ENCODE assay signal across 1 cellular context in genomic region chr11:64250875-64251721, GRCh38.
A peak's percentile ranks its signal among the peaks of the same experiment; 100 is the strongest.
TF ChIP-seq lines count a peak whose summit lies in the region.

Gene PLCB3 (plus strand): TSS chr11:64251530. CDS start chr11:64251650, 120 bp downstream.

TF ChIP-seq in HepG2, 621 proteins besides CTCF, POLR2A, EP300 and RAD21 (continued from another document and continues in another):
- no peak for TF ChIP-seq BCLAF1 (IDR thresholded peaks at IDR 0.05)
- no peak for TF ChIP-seq RELA (CRISPR knock-in tag; IDR thresholded peaks at IDR 0.05)
- no peak for TF ChIP-seq MNT (IDR thresholded peaks at IDR 0.05)
- no peak for TF ChIP-seq ZNF772 (CRISPR knock-in tag; IDR thresholded peaks at IDR 0.05)
- TF ChIP-seq NFKB2 (CRISPR knock-in tag; IDR thresholded peaks at IDR 0.05; ENCODE audit: borderline replicate concordance): peak; percentile 57; the same call in 1 of the 2 replicates
- TF ChIP-seq MIER3 (CRISPR knock-in tag; IDR thresholded peaks at IDR 0.05; ENCODE audit: borderline replicate concordance): no peak
- TF ChIP-seq SIX1 (CRISPR knock-in tag; IDR thresholded peaks at IDR 0.05; ENCODE audit: borderline replicate concordance): no peak
- TF ChIP-seq ZNF501 (CRISPR knock-in tag; IDR thresholded peaks at IDR 0.05): 0 out of 2 replicates have a peak, but pooled peaks have one; percentile 29
- no peak for TF ChIP-seq POGZ (CRISPR knock-in tag; IDR thresholded peaks at IDR 0.05)
- TF ChIP-seq KLF12 (CRISPR knock-in tag; IDR thresholded peaks at IDR 0.05; ENCODE audit: borderline replicate concordance): no peak
- TF ChIP-seq HNRNPUL1 (IDR thresholded peaks at IDR 0.05; ENCODE audit: low read depth, low read length): no peak
- no peak for TF ChIP-seq TEF (CRISPR knock-in tag; IDR thresholded peaks at IDR 0.05)
- no peak for TF ChIP-seq IRF1 (CRISPR knock-in tag; IDR thresholded peaks at IDR 0.05; ENCODE audit: low read depth)
- 0 out of 2 replicates have a peak, but pooled peaks have one; percentile 1 for TF ChIP-seq TSC22D2 (CRISPR knock-in tag; IDR thresholded peaks at IDR 0.05; ENCODE audit: borderline replicate concordance)
- no peak for TF ChIP-seq HMG20A (CRISPR knock-in tag; IDR thresholded peaks at IDR 0.05; ENCODE audit: borderline replicate concordance)
- TF ChIP-seq POLR2AphosphoS2 (IDR thresholded peaks at IDR 0.05; ENCODE audit: low read depth, low read length): no peak
- TF ChIP-seq RXRA (CRISPR knock-in tag; IDR thresholded peaks at IDR 0.05): no peak
- TF ChIP-seq PREB (CRISPR knock-in tag; IDR thresholded peaks at IDR 0.05): no peak
- TF ChIP-seq YEATS4 (CRISPR knock-in tag; IDR thresholded peaks at IDR 0.05; ENCODE audit: borderline replicate concordance): 0 out of 2 replicates have a peak, but pooled peaks have one; percentile 54
- TF ChIP-seq KDM5B (CRISPR knock-in tag; IDR thresholded peaks at IDR 0.05; ENCODE audit: borderline replicate concordance): peak; percentile 41; the same call in 1 of the 2 replicates
- no peak for TF ChIP-seq ZNF746 (CRISPR knock-in tag; IDR thresholded peaks at IDR 0.05)
- TF ChIP-seq ARID4A (CRISPR knock-in tag; IDR thresholded peaks at IDR 0.05; ENCODE audit: borderline replicate concordance): peak; percentile 56; the same call in 1 of the 2 replicates
- TF ChIP-seq HMGA1 (CRISPR knock-in tag; conservative IDR thresholded peaks at IDR 0.05): no peak
- no peak for TF ChIP-seq FOXC1 (CRISPR knock-in tag; IDR thresholded peaks at IDR 0.05; ENCODE audit: borderline replicate concordance)
- no peak for TF ChIP-seq RNF2 (conservative IDR thresholded peaks at IDR 0.05; ENCODE audit: low read depth)
- no peak for TF ChIP-seq NFYC (CRISPR knock-in tag; IDR thresholded peaks at IDR 0.05)
- no peak for TF ChIP-seq SOX5 (CRISPR knock-in tag; IDR thresholded peaks at IDR 0.05; ENCODE audit: borderline replicate concordance)
- TF ChIP-seq RFXAP (CRISPR knock-in tag; IDR thresholded peaks at IDR 0.05; ENCODE audit: borderline replicate concordance): 0 out of 2 replicates have a peak, but pooled peaks have one; percentile 42
- no peak for TF ChIP-seq ZNF75D (CRISPR knock-in tag; IDR thresholded peaks at IDR 0.05; ENCODE audit: borderline replicate concordance)
- TF ChIP-seq ZBTB7A (CRISPR knock-in tag; IDR thresholded peaks at IDR 0.05): peak; percentile 90
- TF ChIP-seq ZSCAN25 (CRISPR knock-in tag; IDR thresholded peaks at IDR 0.05): 0 out of 2 replicates have a peak, but pooled peaks have one; percentile 13
- TF ChIP-seq PRDM4 (CRISPR knock-in tag; IDR thresholded peaks at IDR 0.05; ENCODE audit: borderline replicate concordance): no peak
- no peak for TF ChIP-seq ZFP1 (CRISPR knock-in tag; IDR thresholded peaks at IDR 0.05)
- TF ChIP-seq ZNF777 (CRISPR knock-in tag; IDR thresholded peaks at IDR 0.05): peak; percentile 56; the same call in 1 of the 2 replicates
- no peak for TF ChIP-seq HNF1B (CRISPR knock-in tag; IDR thresholded peaks at IDR 0.05)
- 0 out of 2 replicates have a peak, but pooled peaks have one; percentile 23 for TF ChIP-seq POLR2AphosphoS5 (IDR thresholded peaks at IDR 0.05; ENCODE audit: low read depth, low read length)
- no peak for TF ChIP-seq HNF4A (CRISPR knock-in tag; IDR thresholded peaks at IDR 0.05)
- no peak for TF ChIP-seq DR1 (CRISPR knock-in tag; IDR thresholded peaks at IDR 0.05)
- no peak for TF ChIP-seq ZBTB38 (CRISPR knock-in tag; IDR thresholded peaks at IDR 0.05)
- TF ChIP-seq ARNTL (CRISPR knock-in tag; IDR thresholded peaks at IDR 0.05): 0 out of 2 replicates have a peak, but pooled peaks have one; percentile 27
- 0 out of 2 replicates have a peak, but pooled peaks have one; percentile 38 for TF ChIP-seq SP2 (CRISPR knock-in tag; IDR thresholded peaks at IDR 0.05)
- TF ChIP-seq NFE2L1 (CRISPR knock-in tag; IDR thresholded peaks at IDR 0.05; ENCODE audit: borderline replicate concordance): no peak
- no peak for TF ChIP-seq PAF1 (CRISPR knock-in tag; IDR thresholded peaks at IDR 0.05)
- no peak for TF ChIP-seq ZNF33A (CRISPR knock-in tag; IDR thresholded peaks at IDR 0.05; ENCODE audit: borderline replicate concordance)
- TF ChIP-seq ZBTB43 (CRISPR knock-in tag; conservative IDR thresholded peaks at IDR 0.05): no peak
- no peak for TF ChIP-seq NR3C1 (CRISPR knock-in tag; IDR thresholded peaks at IDR 0.05)
- TF ChIP-seq MED1 (CRISPR knock-in tag; IDR thresholded peaks at IDR 0.05): no peak
- peak; percentile 48 for TF ChIP-seq YY1 (IDR thresholded peaks at IDR 0.05; ENCODE audit: insufficient read depth, insufficient replicate concordance, low read depth, low read length)
- TF ChIP-seq ZNF615 (CRISPR knock-in tag; IDR thresholded peaks at IDR 0.05; ENCODE audit: borderline replicate concordance): no peak
- no peak for TF ChIP-seq FIP1L1 (IDR thresholded peaks at IDR 0.05; ENCODE audit: borderline replicate concordance, insufficient read depth, low read depth, low read length)
- no peak for TF ChIP-seq SRSF1 (optimal IDR thresholded peaks at IDR 0.05; ENCODE audit: low read depth, low read length)
- TF ChIP-seq NRL (CRISPR knock-in tag; IDR thresholded peaks at IDR 0.05; ENCODE audit: borderline replicate concordance): no peak
